ENCODE assay signal across 8 cellular contexts in genomic region chr15:52529289-52529929, GRCh38. TPM values are rescaled to one million over a fixed set of nuclear protein-coding genes. Genes with fewer than 3 reads are reported as not detected.
DNase-seq lines count a peak whose midpoint lies in the region; ATAC-seq, FAIRE-seq and TF ChIP-seq lines count a peak whose summit lies in the region.

No MANE protein-coding gene starts in this region.

- no peak for TF ChIP-seq CTCF in A549 (IDR thresholded peaks at IDR 0.05)
- TF ChIP-seq CTCF in smooth muscle cell (IDR thresholded peaks at IDR 0.05; ENCODE audit: borderline replicate concordance, insufficient read depth, poor library complexity, severe bottlenecking) = no peak

- peak overlapping the region; percentile 59 for H3K27ac Mint-ChIP-seq in activated naive CD8-positive, alpha-beta T cell treated with anti-CD3 and anti-CD28 coated beads, Interleukin-2, amount 10 ng/mL, durations not matched to agents 7 days and 5 days

- H3K4me2 ChIP-seq in A549 = peak overlapping the region; percentile 93
- peak overlapping the region; percentile 95 for H3K4me2 ChIP-seq in smooth muscle cell

- H3K4me1 Mint-ChIP-seq in activated naive CD8-positive, alpha-beta T cell treated with anti-CD3 and anti-CD28 coated beads, Interleukin-2, amount 10 ng/mL, durations not matched to agents 7 days and 5 days = peaks cover 28% of the 10 kb centered on the region

- POLR2A ChIA-PET in A549 (lab: Yijun Ruan, JAX) = interaction anchor here (1.1 to 1.6 kb wide), 3 partner anchors 122 to 277 kb away, joined by 4 to 5 read pairs (median 4); partner anchors contain the start of gene ATOSA
- POLR2A ChIA-PET in activated naive CD8-positive, alpha-beta T cell treated with anti-CD3 and anti-CD28 coated beads, Interleukin-2, amount 10 ng/mL, durations not matched to agents 7 days and 5 days (lab: Charles Lee) = interaction anchor here (1.2 to 1.8 kb wide), 2 partner anchors 40 to 267 kb away, joined by 3 to 4 read pairs; partner anchors contain the start of gene ARPP19

- peaks cover 41% of the 10 kb centered on the region for H3K79me2 ChIP-seq in smooth muscle cell (ENCODE audit: low read depth)

- no peak for TF ChIP-seq POLR2A in A549 (IDR thresholded peaks at IDR 0.05; ENCODE audit: low read length)

- peak overlapping the region; percentile 45 for H3K9ac ChIP-seq in smooth muscle cell (ENCODE audit: low read depth)

- H3K4me3 ChIP-seq in A549 (peak overlapping the region; percentile 92), iPS-18c (ENCODE audit: insufficient read depth, low read depth, low read length) (peak overlapping the region; percentile 70), smooth muscle cell (peak overlapping the region; percentile 84)

- H3K9me3 Mint-ChIP-seq in activated naive CD8-positive, alpha-beta T cell treated with anti-CD3 and anti-CD28 coated beads, Interleukin-2, amount 10 ng/mL, durations not matched to agents 7 days and 5 days = no peaks in the 10 kb centered on the region

- peak overlapping the region; percentile 99 for H2AFZ ChIP-seq in smooth muscle cell (ENCODE audit: low read depth)

- no peaks in the 10 kb centered on the region for H3K36me3 ChIP-seq in smooth muscle cell (ENCODE audit: low read depth)

- H3K27me3 Mint-ChIP-seq in activated naive CD8-positive, alpha-beta T cell treated with anti-CD3 and anti-CD28 coated beads, Interleukin-2, amount 10 ng/mL, durations not matched to agents 7 days and 5 days = peaks cover 11% of the 10 kb centered on the region

- CTCF ChIA-PET in A549 (lab: Yijun Ruan, JAX) = interaction anchor here (1.0 to 2.5 kb wide), 5 partner anchors 9 to 242 kb away, joined by 3 to 9 read pairs (median 4); no protein-coding TSS in a partner anchor

- DNase-seq in A549 (ENCODE audit: low read depth in 1 of 2, low spot score in 1 of 2) (peak in 1 of 2 experiments; percentile 15), NCI-H526 treated with DMSO at 0.1 percent for 48 hours (lab: John Stamatoyannopoulos, UW) (peak; percentile 32), smooth muscle cell (lab: John Stamatoyannopoulos, UW; ENCODE audit: unreplicated experiment) (no peak), A172 (ENCODE audit: low spot score) (no peak), amniotic stem cell (lab: John Stamatoyannopoulos, UW) (no peak)
- DNase-seq in activated naive CD8-positive, alpha-beta T cell treated with anti-CD3 and anti-CD28 coated beads, Interleukin-2, amount 10 ng/mL, durations not matched to agents 7 days and 5 days = no peak

- WGBS in A549 (ENCODE audit: missing lambda C conversion rate) = 32% methylated on average over 19 of the region's 37 CpGs
- WGBS in smooth muscle cell (ENCODE audit: low lambda C conversion rate) = 4% methylated on average over 35 of the region's 37 CpGs

- no peaks in the 10 kb centered on the region for H3F3A ChIP-seq in smooth muscle cell (ENCODE audit: low read depth)

- TF ChIP-seq EP300 in A549 (IDR thresholded peaks at IDR 0.05) = no peak

- peaks cover 6% of the 10 kb centered on the region for H3K36me3 Mint-ChIP-seq in activated naive CD8-positive, alpha-beta T cell treated with anti-CD3 and anti-CD28 coated beads, Interleukin-2, amount 10 ng/mL, durations not matched to agents 7 days and 5 days

- H3K4me1 ChIP-seq in A549 (peaks cover 9% of the 10 kb centered on the region; the same call in 1 of the 3 replicates), smooth muscle cell (ENCODE audit: low read depth) (peaks cover 9% of the 10 kb centered on the region)

- H4K20me1 ChIP-seq in smooth muscle cell (ENCODE audit: low read depth) = peaks cover 35% of the 10 kb centered on the region

- H3K4me3 Mint-ChIP-seq in activated naive CD8-positive, alpha-beta T cell treated with anti-CD3 and anti-CD28 coated beads, Interleukin-2, amount 10 ng/mL, durations not matched to agents 7 days and 5 days = peak overlapping the region; percentile 77

- peak in 1 of 2 experiments; percentile 71; a peak in 4 of 6 replicates for ATAC-seq in A549
- ATAC-seq in GM19395 (IDR thresholded peaks at IDR 0.05; ENCODE audit: unreplicated experiment) = peak; percentile 11
- ATAC-seq in activated naive CD8-positive, alpha-beta T cell treated with anti-CD3 and anti-CD28 coated beads, Interleukin-2, amount 10 ng/mL, durations not matched to agents 7 days and 5 days (ENCODE audit: low read depth) = no peak

- peak overlapping the region; percentile 84 to 92 for H3K27ac ChIP-seq in A549
- no peak overlapping the region for H3K27ac ChIP-seq in smooth muscle cell (ENCODE audit: low read depth)

- no peaks in the 10 kb centered on the region for H3K9me3 ChIP-seq in A549
- no peaks in the 10 kb centered on the region for H3K9me3 ChIP-seq in iPS-18c (ENCODE audit: control insufficient read depth, insufficient read depth, low read length)
- H3K9me3 ChIP-seq in smooth muscle cell (replicated peaks; ENCODE audit: low read depth) = no peaks in the 10 kb centered on the region

- no peak for FAIRE-seq in A549 (lab: Jason Lieb, UNC)

- H3K27me3 ChIP-seq in smooth muscle cell (ENCODE audit: low read depth) = peaks cover 27% of the 10 kb centered on the region

- TF ChIP-seq RAD21 in A549 (conservative IDR thresholded peaks at IDR 0.05 in 1 of 2, IDR thresholded peaks at IDR 0.05 in 1 of 2) = no peak

TF ChIP-seq in A549, 52 proteins besides CTCF, POLR2A, EP300 and RAD21:
- peak; percentile 42; the same call in 1 of the 2 replicates for TF ChIP-seq RNF2 (IDR thresholded peaks at IDR 0.05; ENCODE audit: borderline replicate concordance, low read depth)
- no peak for TF ChIP-seq FOSL2 (IDR thresholded peaks at IDR 0.05)
- TF ChIP-seq FOSL2 (CRISPR knock-in tag; IDR thresholded peaks at IDR 0.05) = 0 out of 2 replicates have a peak, but pooled peaks have one; percentile 18
- 0 out of 2 replicates have a peak, but pooled peaks have one; percentile 23 for TF ChIP-seq RFX5 (IDR thresholded peaks at IDR 0.05)
- no peak for TF ChIP-seq CHD2 (IDR thresholded peaks at IDR 0.05; ENCODE audit: low read length, partially characterized antibody)
- TF ChIP-seq PHF8 (IDR thresholded peaks at IDR 0.05; ENCODE audit: borderline replicate concordance, low read depth) = peak; percentile 37; the same call in 1 of the 2 replicates

RNA-seq across cellular contexts. Expression of gene MYO5A, which starts 0.7 kb away (rescaled TPM):
- polyA plus RNA-seq in A549 (2011; rRNA removed) (46.7 and 49.8 TPM in 2 replicates), A549 (2017; fragmentation: RNase III; extraction: RNeasy Plus Mini Kit Qiagen cat#74134 plus additional on column Dnase treatment) (14.9 to 16.9 TPM (median 15.1 TPM) in 3 replicates), smooth muscle cell (22.4 and 29.4 TPM in 2 replicates)
- polyA plus RNA-seq in A549 (2012; cell fraction: cytosol; rRNA removed) = 15.3 and 15.8 TPM in 2 replicates
- 12.4 and 13.1 TPM in 2 replicates for polyA plus RNA-seq in A549 (2012; cell fraction: nucleus; rRNA removed)
- 78.6 and 95.1 TPM in 2 replicates for polyA minus RNA-seq in A549 (2011; rRNA and poly(A)+ RNA removed)
- 10 to 100 TPM; 28.5 to 36.3 TPM for total RNA-seq in activated naive CD8-positive, alpha-beta T cell treated with anti-CD3 and anti-CD28 coated beads, Interleukin-2, amount 10 ng/mL, durations not matched to agents 7 days and 5 days
- 68.8 and 72.1 TPM in 2 replicates for total RNA-seq in smooth muscle cell
- total RNA-seq in A172 (2014; rRNA removed; shearing (Covaris generic)) = 23.9 and 33.4 TPM in 2 replicates

RNA-seq across cellular contexts. Expression of gene ARPP19, which starts 39.4 kb away (rescaled TPM):
- 142 and 192 TPM in 2 replicates for polyA plus RNA-seq in A549 (2011; rRNA removed)
- 31.4 and 41.0 TPM in 2 replicates for polyA plus RNA-seq in A549 (2012; cell fraction: cytosol; rRNA removed)
- 10.5 and 23.9 TPM in 2 replicates for polyA plus RNA-seq in A549 (2012; cell fraction: nucleus; rRNA removed)
- polyA plus RNA-seq in A549 (2017; fragmentation: RNase III; extraction: RNeasy Plus Mini Kit Qiagen cat#74134 plus additional on column Dnase treatment) = 97.0 to 102 TPM (median 102 TPM) in 3 replicates
- polyA minus RNA-seq in A549 (2011; rRNA and poly(A)+ RNA removed) = 94.8 and 118 TPM in 2 replicates
- total RNA-seq in activated naive CD8-positive, alpha-beta T cell treated with anti-CD3 and anti-CD28 coated beads, Interleukin-2, amount 10 ng/mL, durations not matched to agents 7 days and 5 days = 100 to 1,000 TPM; 155 to 172 TPM
- total RNA-seq in smooth muscle cell = 138 and 185 TPM in 2 replicates
- 58.4 and 60.1 TPM in 2 replicates for polyA plus RNA-seq in smooth muscle cell
- 167 and 212 TPM in 2 replicates for total RNA-seq in A172 (2014; rRNA removed; shearing (Covaris generic))
